In genomic region chr13:111153279-111153976, GRCh38 we compare ENCODE assay signal across 8 cellular contexts. TPM values are rescaled to one million over a fixed set of nuclear protein-coding genes. Genes with fewer than 3 reads are reported as not detected.
A peak's percentile ranks its signal among the peaks of the same experiment; 100 is the strongest.
DNase-seq lines count a peak whose midpoint lies in the region; ATAC-seq, FAIRE-seq and TF ChIP-seq lines count a peak whose summit lies in the region.

No MANE protein-coding gene starts in this region.

- peak overlapping the region; percentile 86 for H3K9ac ChIP-seq in NT2/D1 (ENCODE audit: insufficient read length, low read depth)

- H3K27me3 Mint-ChIP-seq in Calu3 (ENCODE audit: unreplicated experiment) (no peaks in the 10 kb centered on the region), endothelial cell (ENCODE audit: unreplicated experiment) (peaks cover 8% of the 10 kb centered on the region)

- intact Hi-C loops in Calu3 (cut with micrococcal nuclease; ENCODE audit: unreplicated experiment) = no loop called here

- H3K27ac Mint-ChIP-seq in Calu3 (ENCODE audit: unreplicated experiment) = peak overlapping the region; percentile 85
- H3K27ac Mint-ChIP-seq in endothelial cell (ENCODE audit: unreplicated experiment) = peak overlapping the region; percentile 83

- H3K9me3 Mint-ChIP-seq in Calu3 (ENCODE audit: low read depth, unreplicated experiment) (no peaks in the 10 kb centered on the region), endothelial cell (ENCODE audit: unreplicated experiment) (no peaks in the 10 kb centered on the region)

- peak overlapping the region; percentile 75 for H3K4me3 Mint-ChIP-seq in Calu3 (ENCODE audit: low read depth, unreplicated experiment)
- peak overlapping the region; percentile 91 for H3K4me3 Mint-ChIP-seq in endothelial cell (ENCODE audit: unreplicated experiment)

- no peaks in the 10 kb centered on the region for H3K9me3 ChIP-seq in NT2/D1 (ENCODE audit: insufficient read depth, low read length)

- H3K4me1 Mint-ChIP-seq in Calu3 (ENCODE audit: low read depth, unreplicated experiment) (peaks cover 6% of the 10 kb centered on the region), endothelial cell (ENCODE audit: unreplicated experiment) (peaks cover 19% of the 10 kb centered on the region)

- BruUV-seq in Calu3 (replicated peaks; lab: Mats Ljungman, UMichigan) = no TSS peak

- CTCF ChIA-PET in Calu3 (lab: Charles Lee) = no interaction called here

- no peaks in the 10 kb centered on the region for H3K4me1 ChIP-seq in NT2/D1 (ENCODE audit: insufficient read depth, insufficient read length)

- H3K36me3 ChIP-seq in NT2/D1 (ENCODE audit: insufficient read depth, insufficient read length, low read length) = peaks cover 11% of the 10 kb centered on the region

- peak; percentile 88 for ATAC-seq in GM21381 (IDR thresholded peaks at IDR 0.05; ENCODE audit: unreplicated experiment)

- H3K36me3 Mint-ChIP-seq in Calu3 (ENCODE audit: insufficient read depth, unreplicated experiment) (peaks cover 11% of the 10 kb centered on the region), endothelial cell (ENCODE audit: low read depth, unreplicated experiment) (no peaks in the 10 kb centered on the region)

- TF ChIP-seq CTCF in Calu3 (IDR thresholded peaks at IDR 0.05; ENCODE audit: unreplicated experiment) = no peak
- TF ChIP-seq CTCF in endothelial cell (IDR thresholded peaks at IDR 0.05; ENCODE audit: unreplicated experiment) = no peak

- peak overlapping the region; percentile 83 for H3K4me3 ChIP-seq in NT2/D1 (ENCODE audit: insufficient read length, low read depth)

- no peaks in the 10 kb centered on the region for H3K27me3 ChIP-seq in NT2/D1 (ENCODE audit: insufficient read depth, insufficient read length)

- DNase-seq in Calu3 = peak; percentile 82
- DNase-seq in HTR-8/SVneo (ENCODE audit: insufficient read length, low spot score) = peak; percentile 87
- DNase-seq in NT2/D1 (ENCODE audit: low read depth, low spot score) = peak; percentile 89
- DNase-seq in activated CD8-positive, alpha-beta memory T cell treated with anti-CD3 and anti-CD28 coated beads, Interleukin-2, amount 50 U/mL, for 4 hours = peak; percentile 96
- DNase-seq in endothelial cell (ENCODE audit: low spot score) = peak; percentile 94
- peak; percentile 94 for DNase-seq in midbrain (lab: John Stamatoyannopoulos, UW)
- peak; percentile 91 to 93 for DNase-seq in stimulated activated CD8-positive, alpha-beta memory T cell treated with anti-CD3 and anti-CD28 coated beads, Interleukin-15, amount 100 ng/mL, for 48 hours (ENCODE audit: low read depth in 2 of 2)

- FAIRE-seq in HTR-8/SVneo (lab: Jason Lieb, UNC) = peak; percentile 38

RNA-seq across cellular contexts. Expression of gene ARHGEF7, which starts 38.3 kb away (rescaled TPM):
- 17.7 and 19.6 TPM in 2 replicates for total RNA-seq in Calu3 (2022)
- total RNA-seq in endothelial cell (ENCODE audit: unreplicated experiment) = 270 TPM

Comparison
In these comparisons a context has a peak if more than half of its experiments do, and no peak if none do; other contexts are left out.
1. Peak in every context shown above with its lines: DNase-seq, ATAC-seq and H3K4me3 ChIP-seq.
2. RNA of gene ARHGEF7, which starts 38.3 kb away (total RNA-seq): 270 TPM in endothelial cell (single experiment); 17.7 to 19.6 TPM in Calu3; every median in the first group is over 10 times any median in the second.